ENCODE assay signal across 8 cellular contexts in the genomic region with DNA sequence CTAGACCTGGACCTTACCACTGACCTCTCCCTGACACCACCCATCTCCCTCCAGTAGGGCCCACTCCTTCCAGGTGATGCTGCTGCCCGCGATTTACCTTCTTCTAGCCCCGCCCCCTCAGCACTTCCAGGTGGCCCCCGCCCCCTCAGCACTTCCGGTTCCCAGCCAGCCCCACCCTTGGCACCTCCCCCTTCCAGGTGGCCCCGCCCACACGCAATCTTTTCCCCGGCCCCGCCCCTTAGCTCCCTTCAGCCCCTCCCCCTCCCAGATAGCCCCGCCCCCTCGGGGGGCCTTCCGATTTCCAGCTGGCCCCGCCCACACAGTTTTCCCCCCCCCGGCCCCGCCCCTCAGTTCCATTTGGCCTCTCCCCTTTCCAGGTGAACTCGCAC. TPM values are rescaled to one million over a fixed set of nuclear protein-coding genes. Genes with fewer than 3 reads are reported as not detected.
DNase-seq lines count a peak whose midpoint lies in the region; ATAC-seq and TF ChIP-seq lines count a peak whose summit lies in the region.

No MANE protein-coding gene starts in this region.

- ATAC-seq in left ventricle myocardium superior = peak; percentile 40

- H3K36me3 ChIP-seq in rectal smooth muscle tissue (ENCODE audit: control insufficient read depth, insufficient read depth, low read length) (no peaks in the 10 kb centered on the region), vagina (peaks cover 0 to 13% of the 10 kb centered on the region in 2 donors)

- H3K36me3 Mint-ChIP-seq in CD14-positive monocyte = peaks cover 18 to 21% of the 10 kb centered on the region in 2 donors
- peaks cover 23% of the 10 kb centered on the region for H3K36me3 Mint-ChIP-seq in T-helper 1 cell treated with Interleukin-12 subunit alpha and Interleukin-12 subunit beta and Interleukin-4 antibody, amounts not matched to agents 30 μg/mL and 1 μg/mL, for 36 hours (ENCODE audit: low read depth)

- TF ChIP-seq POLR2A in vagina (IDR thresholded peaks at IDR 0.05) = no peak

- peak overlapping the region; percentile 69 for H3K27ac ChIP-seq in adipose tissue (ENCODE audit: low read depth, low read length)
- H3K27ac ChIP-seq in rectal smooth muscle tissue (ENCODE audit: low read depth, low read length) = peak overlapping the region; percentile 91
- H3K27ac ChIP-seq in vagina = peak overlapping the region; percentile 83

- H3K4me1 Mint-ChIP-seq in CD14-positive monocyte = peaks cover 20% of the 10 kb centered on the region
- H3K4me1 Mint-ChIP-seq in T-helper 1 cell treated with Interleukin-12 subunit alpha and Interleukin-12 subunit beta and Interleukin-4 antibody, amounts not matched to agents 30 μg/mL and 1 μg/mL, for 36 hours (ENCODE audit: low read depth) = peaks cover 23% of the 10 kb centered on the region

- peak overlapping the region; percentile 97 to 100 for H3K4me3 Mint-ChIP-seq in CD14-positive monocyte
- H3K4me3 Mint-ChIP-seq in T-helper 1 cell treated with Interleukin-12 subunit alpha and Interleukin-12 subunit beta and Interleukin-4 antibody, amounts not matched to agents 30 μg/mL and 1 μg/mL, for 36 hours = peak overlapping the region; percentile 95

- WGBS in adipose tissue, 3 donors = 1 to 4% (median 2%) methylated on average over 15 to 16 of the region's 16 CpGs

- H3K9me3 ChIP-seq in vagina = no peaks in the 10 kb centered on the region

- peak overlapping the region; percentile 95 to 100 (median 99) for H3K27ac Mint-ChIP-seq in CD14-positive monocyte
- H3K27ac Mint-ChIP-seq in T-helper 1 cell treated with Interleukin-12 subunit alpha and Interleukin-12 subunit beta and Interleukin-4 antibody, amounts not matched to agents 30 μg/mL and 1 μg/mL, for 36 hours = peak overlapping the region; percentile 95

- DNase-seq in CD14-positive monocyte (ENCODE audit: low spot score) (peak; percentile 76), H4 (ENCODE audit: low spot score) (peak; percentile 59), NCI-H1092 (lab: John Stamatoyannopoulos, UW) (peak; percentile 14), left ventricle myocardium superior (peak; percentile 77), vagina (ENCODE audit: extremely low spot score in 2 of 2) (no peak)

- peak overlapping the region; percentile 78 for H3K4me3 ChIP-seq in rectal smooth muscle tissue (ENCODE audit: low read length)
- peak overlapping the region; percentile 72 to 85 for H3K4me3 ChIP-seq in vagina

- no peaks in the 10 kb centered on the region for H3K27me3 Mint-ChIP-seq in CD14-positive monocyte (ENCODE audit: low read depth in 3 of 3)
- no peaks in the 10 kb centered on the region for H3K27me3 Mint-ChIP-seq in T-helper 1 cell treated with Interleukin-12 subunit alpha and Interleukin-12 subunit beta and Interleukin-4 antibody, amounts not matched to agents 30 μg/mL and 1 μg/mL, for 36 hours (ENCODE audit: low read depth)

- no peak for TF ChIP-seq CTCF in CD14-positive monocyte (IDR thresholded peaks at IDR 0.05)
- TF ChIP-seq CTCF in vagina (IDR thresholded peaks at IDR 0.05) = no peak

- intact Hi-C loops in CD14-positive monocyte (cut with micrococcal nuclease) = no loop called here
- intact Hi-C loops in left ventricle myocardium superior (cut with micrococcal nuclease) = no loop called here
- intact Hi-C loops in vagina (cut with DNase I) = loop anchor here (5.0 kb wide), 1 partner anchor 1142 kb away; no protein-coding TSS in a partner anchor

- H3K9ac ChIP-seq in rectal smooth muscle tissue (ENCODE audit: low read length) = no peak overlapping the region

- H3K4me1 ChIP-seq in rectal smooth muscle tissue (ENCODE audit: control insufficient read depth, insufficient read depth, low read length) = peaks cover 7% of the 10 kb centered on the region
- H3K4me1 ChIP-seq in vagina = peaks cover 20% of the 10 kb centered on the region

- H3K27me3 ChIP-seq in rectal smooth muscle tissue (ENCODE audit: control insufficient read depth, insufficient read depth, low read length) (no peaks in the 10 kb centered on the region), vagina (no peaks in the 10 kb centered on the region)

- H3K9me3 Mint-ChIP-seq in CD14-positive monocyte = peaks cover 0 to 3% (median 0%) of the 10 kb centered on the region in 7 donors
- no peaks in the 10 kb centered on the region for H3K9me3 Mint-ChIP-seq in T-helper 1 cell treated with Interleukin-12 subunit alpha and Interleukin-12 subunit beta and Interleukin-4 antibody, amounts not matched to agents 30 μg/mL and 1 μg/mL, for 36 hours

RNA-seq across cellular contexts. Expression of a gene that starts 0.6 kb away (rescaled TPM):
- polyA plus RNA-seq in CD14-positive monocyte (1 to 10 TPM; 2.5 to 3.6 TPM), adipose tissue (10 to 100 TPM in 1 of 3 donors, 1 to 10 TPM in 2; 6.3 to 18.5 (median 7.4) TPM)
- total RNA-seq in H4 (2014; rRNA removed; shearing (Covaris generic)) = 58.5 and 65.5 TPM in 2 replicates
- total RNA-seq in left ventricle myocardium superior (2.8 TPM), vagina (10.8 TPM)

RNA-seq across cellular contexts. Expression of a gene that starts 0.9 kb away (rescaled TPM):
- polyA plus RNA-seq in CD14-positive monocyte (under 1 TPM; 0.28 to 0.97 TPM), adipose tissue (1 to 10 TPM; 3.0 to 7.8 (median 4.2) TPM)
- total RNA-seq in H4 (2014; rRNA removed; shearing (Covaris generic)) = 0.54 and 0.84 TPM in 2 replicates
- total RNA-seq in left ventricle myocardium superior (7.9 TPM), vagina (5.4 TPM)

RNA-seq across cellular contexts. Expression of a gene that starts 59.0 kb away (rescaled TPM):
- 10 to 100 TPM in 1 of 2 donors, 1 to 10 TPM in 1; 3.8 to 14.5 TPM for polyA plus RNA-seq in CD14-positive monocyte
- 2.8 and 3.0 TPM in 2 replicates for total RNA-seq in H4 (2014; rRNA removed; shearing (Covaris generic))
- 1 to 10 TPM; 2.5 to 6.9 (median 3.3) TPM for polyA plus RNA-seq in adipose tissue
- 34.9 TPM for total RNA-seq in left ventricle myocardium superior
- total RNA-seq in vagina = 7.1 TPM

Comparison
In these comparisons a context has a peak if more than half of its experiments do, and no peak if none do; other contexts are left out.
1. DNase-seq: peak in CD14-positive monocyte (single experiment), H4 (single experiment), NCI-H1092 (single experiment) and left ventricle myocardium superior (single experiment); none in vagina (0 of 2).
2. Peak in every context shown above with its lines, with median percentiles within 50 percentile points of each other: H3K27ac ChIP-seq.